ENCODE assay signal across 8 cellular contexts in the genomic region with DNA sequence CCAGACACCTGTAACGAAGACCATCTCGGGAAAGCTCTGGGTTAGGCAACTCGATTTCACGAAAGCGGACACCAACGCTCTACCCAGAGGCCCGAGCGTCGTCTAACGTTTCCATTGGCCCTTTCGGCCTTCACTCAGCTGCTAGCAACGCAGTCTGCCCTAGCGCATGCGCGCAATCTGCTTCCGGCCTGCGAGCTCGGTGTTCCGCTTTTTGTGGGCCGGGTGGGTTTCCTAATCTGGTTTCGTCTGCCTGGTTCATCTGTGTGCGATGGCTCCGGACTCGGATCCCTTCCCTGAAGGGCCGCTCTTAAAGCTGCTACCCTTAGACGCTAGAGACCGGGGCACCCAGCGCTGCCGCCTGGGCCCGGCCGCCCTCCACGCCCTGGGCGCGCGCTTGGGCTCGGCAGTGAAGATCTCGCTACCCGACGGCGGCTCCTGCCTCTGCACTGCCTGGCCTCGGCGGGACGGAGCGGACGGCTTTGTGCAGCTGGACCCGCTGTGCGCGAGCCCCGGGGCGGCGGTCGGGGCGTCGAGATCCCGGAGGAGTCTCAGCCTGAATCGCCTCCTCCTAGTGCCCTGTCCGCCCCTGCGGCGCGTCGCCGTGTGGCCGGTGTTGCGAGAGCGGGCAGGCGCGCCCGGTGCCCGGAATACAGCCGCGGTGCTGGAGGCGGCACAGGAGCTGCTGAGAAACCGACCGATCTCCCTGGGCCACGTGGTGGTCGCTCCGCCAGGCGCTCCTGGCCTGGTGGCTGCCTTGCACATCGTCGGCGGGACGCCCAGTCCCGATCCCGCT. TPM values are rescaled to one million over a fixed set of nuclear protein-coding genes. Genes with fewer than 3 reads are reported as not detected.
DNase-seq lines count a peak whose midpoint lies in the region; ATAC-seq, FAIRE-seq and TF ChIP-seq lines count a peak whose summit lies in the region.

No MANE protein-coding gene starts in this region.

- FAIRE-seq in urothelium cell line (lab: Jason Lieb, UNC), result peak; percentile 55

- H3K9me3 ChIP-seq in right cardiac atrium (ENCODE audit: control insufficient read depth, low read length) (no peaks in the 10 kb centered on the region), psoas muscle (no peaks in the 10 kb centered on the region)

- H3K4me1 ChIP-seq in right cardiac atrium (ENCODE audit: control insufficient read depth, insufficient read depth, low read length), result no peaks in the 10 kb centered on the region
- peaks cover 27% of the 10 kb centered on the region for H3K4me1 ChIP-seq in psoas muscle

- intact Hi-C loops in right cardiac atrium (cut with DNase I), result loop anchor here in 3 of 4 donors (2.0 to 10.0 kb wide), 4 partner anchors 95 to 238 kb away; no protein-coding TSS in a partner anchor
- intact Hi-C loops in psoas muscle (cut with DNase I), result loop anchor here (2.0 to 5.0 kb wide), 4 partner anchors 34 to 200 kb away; a partner anchor contains a TSS

- H3K4me3 ChIP-seq in right cardiac atrium (ENCODE audit: low read length) (peak overlapping the region; percentile 76), psoas muscle (peak overlapping the region; percentile 88)

- DNase-seq in NCI-H187 (lab: John Stamatoyannopoulos, UW) (peak; percentile 53 to 83), T-helper 2 cell (peak; percentile 80 to 99 (median 94)), anterior cingulate cortex (lab: John Stamatoyannopoulos, UW) (peak; percentile 73 to 97 (median 94)), right cardiac atrium (peak; percentile 97 to 98 (median 97)), psoas muscle (peak; percentile 97 to 99), urothelium cell line (ENCODE audit: low spot score) (peak; percentile 96)

- peak; percentile 85 for ATAC-seq in GM18502 (IDR thresholded peaks at IDR 0.05; ENCODE audit: poor library complexity, unreplicated experiment)
- peak; percentile 77 for ATAC-seq in HG02943 (IDR thresholded peaks at IDR 0.05; ENCODE audit: low read depth, unreplicated experiment)
- peak; percentile 98 for ATAC-seq in right cardiac atrium
- ATAC-seq in psoas muscle, result peak; percentile 96 to 97 (median 97)

- TF ChIP-seq CTCF in psoas muscle (IDR thresholded peaks at IDR 0.05), result no peak

- WGBS in right cardiac atrium, result under 1% methylated on average over 84 of the region's 84 CpGs
- 0% methylated on average over 54 to 84 of the region's 84 CpGs for WGBS in psoas muscle, 3 donors

- H3K27me3 ChIP-seq in right cardiac atrium (ENCODE audit: control insufficient read depth, insufficient read depth), result no peaks in the 10 kb centered on the region
- no peaks in the 10 kb centered on the region for H3K27me3 ChIP-seq in psoas muscle (ENCODE audit: insufficient read depth in 3 of 3, low read length in 2 of 3)

- H3K27ac ChIP-seq in right cardiac atrium (ENCODE audit: low read length) (peak overlapping the region; percentile 95), psoas muscle (peak overlapping the region; percentile 94)

- peaks cover 2 to 25% of the 10 kb centered on the region in 2 donors for H3K36me3 ChIP-seq in psoas muscle (ENCODE audit: insufficient read depth in 1 of 2, low read depth in 1 of 2)

RNA-seq across cellular contexts. Expression of a gene that starts 24.0 kb away (rescaled TPM):
- total RNA-seq in right cardiac atrium (10 to 100 TPM; 22.2 to 33.8 (median 31.2) TPM), psoas muscle (10 to 100 TPM; 20.8 to 41.3 (median 26.2) TPM)
- polyA plus RNA-seq in right cardiac atrium (12.9 TPM), psoas muscle (10 to 100 TPM; 13.1 to 21.4 (median 16.5) TPM)

Comparison
In these comparisons a context has a peak if more than half of its experiments do, and no peak if none do; other contexts are left out.
1. Peak in every context shown above with its lines: DNase-seq, ATAC-seq, H3K4me3 ChIP-seq and H3K27ac ChIP-seq.